In the genomic region with DNA sequence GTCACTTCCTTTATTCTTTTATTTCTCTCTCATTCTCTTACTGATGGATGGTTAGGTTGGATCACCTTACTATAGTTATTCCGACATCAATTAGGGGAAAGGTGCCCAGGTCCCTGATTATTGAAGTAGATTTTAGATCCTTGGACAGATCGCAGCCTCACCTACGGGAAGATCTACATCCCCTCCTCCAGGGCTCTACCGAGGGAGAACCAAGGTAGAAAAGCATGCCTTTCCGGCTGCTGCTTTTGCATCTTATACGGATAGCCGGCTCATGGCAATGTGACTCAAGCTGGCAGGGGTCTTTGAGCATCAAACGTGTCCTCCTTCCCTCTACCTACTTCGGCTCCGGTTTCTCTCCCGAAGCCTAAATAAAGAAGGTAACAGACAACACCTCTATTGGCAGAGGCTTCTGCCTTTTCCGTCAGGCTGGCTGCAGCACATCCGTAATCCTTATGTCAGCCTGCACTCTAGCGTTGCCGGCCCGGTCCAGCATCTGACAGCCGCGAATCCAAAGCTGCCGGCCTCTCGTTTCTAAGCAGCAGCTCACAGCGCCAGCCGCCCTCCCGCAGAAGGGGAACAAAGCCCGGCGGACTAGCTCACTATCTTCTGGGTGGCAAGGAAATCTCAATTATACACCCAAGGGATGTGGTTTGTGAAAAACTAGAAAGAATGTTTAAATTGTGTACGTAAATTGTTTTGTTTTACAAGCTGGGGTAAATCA, we compare ENCODE assay signal across 8 cellular contexts. TPM values are rescaled to one million over a fixed set of nuclear protein-coding genes. Genes with fewer than 3 reads are reported as not detected.
DNase-seq lines count a peak whose midpoint lies in the region; ATAC-seq and TF ChIP-seq lines count a peak whose summit lies in the region.

No MANE protein-coding gene starts in this region.

- no peak overlapping the region for H3K9ac ChIP-seq in BLaER1 treated with 17β-estradiol and CSF1 and Interleukin-3, amounts not matched to agents 10 nM and 100 nM

- H3K4me3 Mint-ChIP-seq in CD4-positive, alpha-beta T cell, result no peak overlapping the region

- TF ChIP-seq CTCF in osteoblast (IDR thresholded peaks at IDR 0.05; ENCODE audit: extremely low read depth, low read depth, low read length), result peak; percentile 69
- no peak for TF ChIP-seq CTCF in CD4-positive, alpha-beta T cell (IDR thresholded peaks at IDR 0.05)

- POLR2A ChIA-PET in HEK293T (lab: Yijun Ruan, JAX), result no interaction called here
- POLR2A ChIA-PET in CD4-positive, alpha-beta T cell (lab: Charles Lee), result no interaction called here

- H3K4me3 ChIP-seq in BLaER1 treated with 17β-estradiol and CSF1 and Interleukin-3, amounts not matched to agents 10 nM and 100 nM, result no peak overlapping the region
- H3K4me3 ChIP-seq in osteoblast (ENCODE audit: insufficient read depth, low read length), result peak overlapping the region; percentile 12

- DNase-seq in HEK293T (ENCODE audit: extremely low spot score) (peak; percentile 63), germinal center (ENCODE audit: low spot score) (peak; percentile 44), osteoblast (ENCODE audit: insufficient read length, low spot score, missing footprints) (peak; percentile 88)
- DNase-seq in NK-92 treated with Interleukin-12 subunit alpha and Interleukin-12 subunit beta, amount 100 ng/mL, for 24 hours (lab: John Stamatoyannopoulos, UW), result no peak
- no peak for DNase-seq in CD4-positive, alpha-beta T cell

- H4K20me1 ChIP-seq in BLaER1 treated with 17β-estradiol and CSF1 and Interleukin-3, amounts not matched to agents 10 nM and 100 nM, result no peaks in the 10 kb centered on the region; a peak in 1 of 22 replicates
- H4K20me1 ChIP-seq in osteoblast (ENCODE audit: insufficient read depth, low read length), result no peaks in the 10 kb centered on the region

- H3K79me2 ChIP-seq in osteoblast (ENCODE audit: insufficient read depth, low read length), result no peaks in the 10 kb centered on the region

- H3K27me3 Mint-ChIP-seq in CD4-positive, alpha-beta T cell, result peaks cover 63% of the 10 kb centered on the region

- CTCF ChIA-PET in HEK293T (lab: Yijun Ruan, JAX), result interaction anchor here (0.5 to 1.4 kb wide), 9 partner anchors 9 to 413 kb away, joined by 3 to 7 read pairs (median 3); a partner anchor contains a TSS
- CTCF ChIA-PET in CD4-positive, alpha-beta T cell (lab: Charles Lee), result no interaction called here

- H3K9me3 ChIP-seq in BLaER1 treated with 17β-estradiol and CSF1 and Interleukin-3, amounts not matched to agents 10 nM and 100 nM (replicated peaks in 1 of 11), result no peaks in the 10 kb centered on the region
- no peaks in the 10 kb centered on the region for H3K9me3 ChIP-seq in osteoblast (ENCODE audit: low read depth, low read length)
- no peaks in the 10 kb centered on the region for H3K9me3 ChIP-seq in CD4-positive, alpha-beta T cell (ENCODE audit: control insufficient read depth, low read length)

- H3K36me3 Mint-ChIP-seq in CD4-positive, alpha-beta T cell (ENCODE audit: low read depth), result no peaks in the 10 kb centered on the region

- intact Hi-C loops in CD4-positive, alpha-beta T cell (cut with DNase I, micrococcal nuclease), result no loop called here

- no peaks in the 10 kb centered on the region for H3K9me3 Mint-ChIP-seq in CD4-positive, alpha-beta T cell

- H3K27me3 ChIP-seq in BLaER1 treated with 17β-estradiol and CSF1 and Interleukin-3, amounts not matched to agents 10 nM and 100 nM, result peaks cover 28 to 49% (median 42%) of the 10 kb centered on the region in 11 experiments
- H3K27me3 ChIP-seq in osteoblast (ENCODE audit: insufficient read depth, low read length), result peaks cover 26% of the 10 kb centered on the region
- H3K27me3 ChIP-seq in CD4-positive, alpha-beta T cell (ENCODE audit: control insufficient read depth, insufficient read depth, low read length), result peaks cover 37% of the 10 kb centered on the region

- H3K27ac ChIP-seq in BLaER1 treated with 17β-estradiol and CSF1 and Interleukin-3, amounts not matched to agents 10 nM and 100 nM, result no peak overlapping the region
- no peak overlapping the region for H3K27ac ChIP-seq in osteoblast (ENCODE audit: low read depth, low read length)
- no peak overlapping the region for H3K27ac ChIP-seq in CD4-positive, alpha-beta T cell (ENCODE audit: low read depth, low read length)

- peak; percentile 86 for ATAC-seq in SK-N-SH treated with all-trans-retinoic acid at 6 μM for 48 hours
- no peak for ATAC-seq in CD4-positive, alpha-beta T cell (ENCODE audit: poor library complexity)
- ATAC-seq in GM18870 (IDR thresholded peaks at IDR 0.05; ENCODE audit: unreplicated experiment), result no peak

- H3K4me1 Mint-ChIP-seq in CD4-positive, alpha-beta T cell (ENCODE audit: low read depth), result peaks cover 9% of the 10 kb centered on the region

- no peaks in the 10 kb centered on the region for H3K36me3 ChIP-seq in BLaER1 treated with 17β-estradiol and CSF1 and Interleukin-3, amounts not matched to agents 10 nM and 100 nM
- no peaks in the 10 kb centered on the region for H3K36me3 ChIP-seq in osteoblast (ENCODE audit: insufficient read depth, low read length)

- peak overlapping the region; percentile 5 for H2AFZ ChIP-seq in osteoblast (ENCODE audit: low read length)

- peak overlapping the region in 8 of 11 experiments; percentile 0 to 47 (median 22); a peak in 11 of 22 replicates for H3K4me2 ChIP-seq in BLaER1 treated with 17β-estradiol and CSF1 and Interleukin-3, amounts not matched to agents 10 nM and 100 nM
- peak overlapping the region; percentile 19 for H3K4me2 ChIP-seq in osteoblast (ENCODE audit: insufficient read depth, low read length)

- H3K4me1 ChIP-seq in BLaER1 treated with 17β-estradiol and CSF1 and Interleukin-3, amounts not matched to agents 10 nM and 100 nM, result peaks cover 22 to 41% (median 33%) of the 10 kb centered on the region in 10 experiments
- peaks cover 12% of the 10 kb centered on the region for H3K4me1 ChIP-seq in osteoblast (ENCODE audit: insufficient read depth, low read length)

- H3K27ac Mint-ChIP-seq in CD4-positive, alpha-beta T cell, result no peak overlapping the region

TF ChIP-seq in HEK293T, 16 proteins besides CTCF, POLR2A, EP300 and RAD21:
- TF ChIP-seq SUZ12 (IDR thresholded peaks at IDR 0.05), result no peak
- TF ChIP-seq NFRKB (IDR thresholded peaks at IDR 0.05), result no peak
- no peak for TF ChIP-seq HDGF (IDR thresholded peaks at IDR 0.05; ENCODE audit: borderline replicate concordance)
- TF ChIP-seq, protein P1, sequence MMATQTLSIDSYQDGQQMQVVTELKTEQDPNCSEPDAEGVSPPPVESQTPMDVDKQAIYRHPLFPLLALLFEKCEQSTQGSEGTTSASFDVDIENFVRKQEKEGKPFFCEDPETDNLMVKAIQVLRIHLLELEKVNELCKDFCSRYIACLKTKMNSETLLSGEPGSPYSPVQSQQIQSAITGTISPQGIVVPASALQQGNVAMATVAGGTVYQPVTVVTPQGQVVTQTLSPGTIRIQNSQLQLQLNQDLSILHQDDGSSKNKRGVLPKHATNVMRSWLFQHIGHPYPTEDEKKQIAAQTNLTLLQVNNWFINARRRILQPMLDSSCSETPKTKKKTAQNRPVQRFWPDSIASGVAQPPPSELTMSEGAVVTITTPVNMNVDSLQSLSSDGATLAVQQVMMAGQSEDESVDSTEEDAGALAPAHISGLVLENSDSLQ (IDR thresholded peaks at IDR 0.05), result no peak
- TF ChIP-seq ELF4 (IDR thresholded peaks at IDR 0.05), result no peak
- no peak for TF ChIP-seq L3MBTL2 (conservative IDR thresholded peaks at IDR 0.05)
- TF ChIP-seq TARDBP (IDR thresholded peaks at IDR 0.05), result no peak
- TF ChIP-seq FOXK2 (IDR thresholded peaks at IDR 0.05), result no peak
- no peak for TF ChIP-seq BHLHE40 (IDR thresholded peaks at IDR 0.05; ENCODE audit: borderline replicate concordance)
- no peak for TF ChIP-seq ZNF384 (IDR thresholded peaks at IDR 0.05)
- no peak for TF ChIP-seq LEF1 (IDR thresholded peaks at IDR 0.05; ENCODE audit: borderline replicate concordance)
- TF ChIP-seq SP1 (IDR thresholded peaks at IDR 0.05), result no peak
- no peak for TF ChIP-seq CTBP1 (IDR thresholded peaks at IDR 0.05; ENCODE audit: borderline replicate concordance)
- no peak for TF ChIP-seq ARNT (IDR thresholded peaks at IDR 0.05)
- no peak for TF ChIP-seq FOXM1 (IDR thresholded peaks at IDR 0.05; ENCODE audit: borderline replicate concordance)
- no peak for TF ChIP-seq FOXA1 (IDR thresholded peaks at IDR 0.05)

TF ChIP-seq in SK-N-SH treated with all-trans-retinoic acid at 6 μM for 48 hours, 23 proteins besides CTCF, POLR2A, EP300 and RAD21 (continues in another document):
- TF ChIP-seq, protein P2, sequence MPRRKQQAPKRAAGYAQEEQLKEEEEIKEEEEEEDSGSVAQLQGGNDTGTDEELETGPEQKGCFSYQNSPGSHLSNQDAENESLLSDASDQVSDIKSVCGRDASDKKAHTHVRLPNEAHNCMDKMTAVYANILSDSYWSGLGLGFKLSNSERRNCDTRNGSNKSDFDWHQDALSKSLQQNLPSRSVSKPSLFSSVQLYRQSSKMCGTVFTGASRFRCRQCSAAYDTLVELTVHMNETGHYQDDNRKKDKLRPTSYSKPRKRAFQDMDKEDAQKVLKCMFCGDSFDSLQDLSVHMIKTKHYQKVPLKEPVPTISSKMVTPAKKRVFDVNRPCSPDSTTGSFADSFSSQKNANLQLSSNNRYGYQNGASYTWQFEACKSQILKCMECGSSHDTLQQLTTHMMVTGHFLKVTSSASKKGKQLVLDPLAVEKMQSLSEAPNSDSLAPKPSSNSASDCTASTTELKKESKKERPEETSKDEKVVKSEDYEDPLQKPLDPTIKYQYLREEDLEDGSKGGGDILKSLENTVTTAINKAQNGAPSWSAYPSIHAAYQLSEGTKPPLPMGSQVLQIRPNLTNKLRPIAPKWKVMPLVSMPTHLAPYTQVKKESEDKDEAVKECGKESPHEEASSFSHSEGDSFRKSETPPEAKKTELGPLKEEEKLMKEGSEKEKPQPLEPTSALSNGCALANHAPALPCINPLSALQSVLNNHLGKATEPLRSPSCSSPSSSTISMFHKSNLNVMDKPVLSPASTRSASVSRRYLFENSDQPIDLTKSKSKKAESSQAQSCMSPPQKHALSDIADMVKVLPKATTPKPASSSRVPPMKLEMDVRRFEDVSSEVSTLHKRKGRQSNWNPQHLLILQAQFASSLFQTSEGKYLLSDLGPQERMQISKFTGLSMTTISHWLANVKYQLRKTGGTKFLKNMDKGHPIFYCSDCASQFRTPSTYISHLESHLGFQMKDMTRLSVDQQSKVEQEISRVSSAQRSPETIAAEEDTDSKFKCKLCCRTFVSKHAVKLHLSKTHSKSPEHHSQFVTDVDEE (CRISPR knock-in tag; IDR thresholded peaks at IDR 0.05), result no peak
- TF ChIP-seq PPARA (CRISPR knock-in tag; IDR thresholded peaks at IDR 0.05; ENCODE audit: borderline replicate concordance) (no peak), GLIS3 (CRISPR knock-in tag; IDR thresholded peaks at IDR 0.05) (no peak), TOX (CRISPR knock-in tag; IDR thresholded peaks at IDR 0.05; ENCODE audit: borderline replicate concordance) (no peak), ZNF70 (CRISPR knock-in tag; IDR thresholded peaks at IDR 0.05) (peak; percentile 89), CSDC2 (CRISPR knock-in tag; IDR thresholded peaks at IDR 0.05) (no peak)

RNA-seq across cellular contexts. Expression of a gene that starts 46.9 kb away (rescaled TPM):
- 1.2 and 1.4 TPM in 2 replicates for total RNA-seq in osteoblast
- total RNA-seq in CD4-positive, alpha-beta T cell, result not detected

Comparison
In these comparisons a context has a peak if more than half of its experiments do, and no peak if none do; other contexts are left out.
1. DNase-seq: peak in HEK293T (single experiment), germinal center (single experiment) and osteoblast (single experiment); none in NK-92 treated with Interleukin-12 subunit alpha and Interleukin-12 subunit beta, amount 100 ng/mL, for 24 hours (single experiment) and CD4-positive, alpha-beta T cell (0 of 10).